Comparison of ENCODE assay signal across 1 cellular context in genomic region chr2:30145826-30146336, GRCh38.
TF ChIP-seq lines count a peak whose summit lies in the region.

No MANE protein-coding gene starts in this region.

TF ChIP-seq in K562, 482 proteins besides CTCF, POLR2A, EP300 and RAD21:
- TF ChIP-seq ZBTB40 (IDR thresholded peaks at IDR 0.05) = peak; percentile 54; the same call in 1 of the 2 replicates
- no peak for TF ChIP-seq ZBTB40 (CRISPR knock-in tag; IDR thresholded peaks at IDR 0.05)
- no peak for TF ChIP-seq CBFA2T3 (IDR thresholded peaks at IDR 0.05)
